Comparison of ENCODE assay signal across 1 cellular context in the genomic region with DNA sequence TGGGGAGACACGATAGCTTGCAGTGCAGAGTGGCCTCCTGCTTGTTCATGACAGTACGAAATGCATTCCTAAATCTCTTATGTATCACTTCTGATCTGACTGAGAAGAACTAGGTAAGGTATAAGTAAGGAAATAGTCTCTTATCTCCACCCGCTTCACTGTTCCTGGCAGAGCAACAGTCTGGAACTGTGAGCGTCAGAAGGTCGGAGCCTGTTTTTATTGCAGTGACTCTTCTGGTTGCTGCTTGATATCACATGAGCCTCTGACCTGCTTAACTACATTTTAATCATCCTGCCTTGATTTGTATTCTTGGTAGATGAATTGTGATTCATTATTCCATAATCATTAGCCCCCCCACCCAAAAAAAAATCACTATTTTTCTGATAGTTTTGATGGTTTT.
TF ChIP-seq lines count a peak whose summit lies in the region.

No MANE protein-coding gene starts in this region.

TF ChIP-seq in SK-N-SH treated with all-trans-retinoic acid at 6 μM for 48 hours, 23 proteins besides CTCF, POLR2A, EP300 and RAD21 (continued from another document):
- TF ChIP-seq, protein P1, sequence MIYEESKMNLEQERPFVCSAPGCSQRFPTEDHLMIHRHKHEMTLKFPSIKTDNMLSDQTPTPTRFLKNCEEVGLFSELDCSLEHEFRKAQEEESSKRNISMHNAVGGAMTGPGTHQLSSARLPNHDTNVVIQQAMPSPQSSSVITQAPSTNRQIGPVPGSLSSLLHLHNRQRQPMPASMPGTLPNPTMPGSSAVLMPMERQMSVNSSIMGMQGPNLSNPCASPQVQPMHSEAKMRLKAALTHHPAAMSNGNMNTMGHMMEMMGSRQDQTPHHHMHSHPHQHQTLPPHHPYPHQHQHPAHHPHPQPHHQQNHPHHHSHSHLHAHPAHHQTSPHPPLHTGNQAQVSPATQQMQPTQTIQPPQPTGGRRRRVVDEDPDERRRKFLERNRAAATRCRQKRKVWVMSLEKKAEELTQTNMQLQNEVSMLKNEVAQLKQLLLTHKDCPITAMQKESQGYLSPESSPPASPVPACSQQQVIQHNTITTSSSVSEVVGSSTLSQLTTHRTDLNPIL (CRISPR knock-in tag; IDR thresholded peaks at IDR 0.05; ENCODE audit: low read depth) = no peak
- no peak for TF ChIP-seq RARB (CRISPR knock-in tag; IDR thresholded peaks at IDR 0.05)
- TF ChIP-seq, protein P2, sequence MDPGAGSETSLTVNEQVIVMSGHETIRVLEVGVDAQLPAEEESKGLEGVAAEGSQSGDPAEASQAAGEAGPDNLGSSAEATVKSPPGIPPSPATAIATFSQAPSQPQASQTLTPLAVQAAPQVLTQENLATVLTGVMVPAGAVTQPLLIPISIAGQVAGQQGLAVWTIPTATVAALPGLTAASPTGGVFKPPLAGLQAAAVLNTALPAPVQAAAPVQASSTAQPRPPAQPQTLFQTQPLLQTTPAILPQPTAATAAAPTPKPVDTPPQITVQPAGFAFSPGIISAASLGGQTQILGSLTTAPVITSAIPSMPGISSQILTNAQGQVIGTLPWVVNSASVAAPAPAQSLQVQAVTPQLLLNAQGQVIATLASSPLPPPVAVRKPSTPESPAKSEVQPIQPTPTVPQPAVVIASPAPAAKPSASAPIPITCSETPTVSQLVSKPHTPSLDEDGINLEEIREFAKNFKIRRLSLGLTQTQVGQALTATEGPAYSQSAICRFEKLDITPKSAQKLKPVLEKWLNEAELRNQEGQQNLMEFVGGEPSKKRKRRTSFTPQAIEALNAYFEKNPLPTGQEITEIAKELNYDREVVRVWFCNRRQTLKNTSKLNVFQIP (CRISPR knock-in tag; IDR thresholded peaks at IDR 0.05; ENCODE audit: borderline replicate concordance, low read depth) = no peak
- TF ChIP-seq BACH2 (CRISPR knock-in tag; IDR thresholded peaks at IDR 0.05; ENCODE audit: borderline replicate concordance) = no peak
- TF ChIP-seq OSR1 (CRISPR knock-in tag; IDR thresholded peaks at IDR 0.05) = no peak
- TF ChIP-seq SNAI2 (CRISPR knock-in tag; IDR thresholded peaks at IDR 0.05) = no peak
- TF ChIP-seq ZFP3 (CRISPR knock-in tag; IDR thresholded peaks at IDR 0.05) = no peak
- TF ChIP-seq ISL1 (CRISPR knock-in tag; IDR thresholded peaks at IDR 0.05) = no peak
